23 cellular contexts compared by ENCODE assay signal in genomic region chr10:126584836-126585235, GRCh38.
"Had no signal": no experiment of that assay in that cellular context is flagged by ENCODE, and none has a peak within 500 bp of the region (broad histone marks: within the 10 kb centered on the region; RNA-seq: fewer than 3 reads in every experiment).

No MANE protein-coding gene starts in this region.

- H3K4me3 Mint-ChIP-seq: activated CD8-positive, alpha-beta T cell treated with anti-CD3 and anti-CD28 coated beads, Interleukin-2, amount 10 ng/mL, durations not matched to agents 7 days and 5 days; activated naive CD8-positive, alpha-beta T cell treated with anti-CD3 and anti-CD28 coated beads, Interleukin-2, amount 10 ng/mL, durations not matched to agents 7 days and 5 days had no signal

- H3K27ac ChIP-seq: adrenal gland, Peyer's patch, RWPE1, SJCRH30, WERI-Rb-1 had no signal

- H3K27ac Mint-ChIP-seq: activated CD8-positive, alpha-beta T cell treated with anti-CD3 and anti-CD28 coated beads, Interleukin-2, amount 10 ng/mL, durations not matched to agents 7 days and 5 days; activated naive CD8-positive, alpha-beta T cell treated with anti-CD3 and anti-CD28 coated beads, Interleukin-2, amount 10 ng/mL, durations not matched to agents 7 days and 5 days had no signal

- H3K4me1 Mint-ChIP-seq: activated naive CD8-positive, alpha-beta T cell treated with anti-CD3 and anti-CD28 coated beads, Interleukin-2, amount 10 ng/mL, durations not matched to agents 7 days and 5 days had no signal

- H3K4me2 ChIP-seq: SK-N-SH had no signal

- H3K36me3 Mint-ChIP-seq: activated naive CD8-positive, alpha-beta T cell treated with anti-CD3 and anti-CD28 coated beads, Interleukin-2, amount 10 ng/mL, durations not matched to agents 7 days and 5 days had no signal

- H3K4me3 ChIP-seq: adrenal gland, Peyer's patch, SJCRH30 had no signal

- H3K9me3 ChIP-seq: adrenal gland, Peyer's patch, SJCRH30, SK-N-SH had no signal

- H3K9me3 Mint-ChIP-seq: activated naive CD8-positive, alpha-beta T cell treated with anti-CD3 and anti-CD28 coated beads, Interleukin-2, amount 10 ng/mL, durations not matched to agents 7 days and 5 days had no signal

- H3K4me1 ChIP-seq: adrenal gland, Peyer's patch had no signal

- DNase-seq: activated CD4-positive, alpha-beta T cell treated with anti-CD3 and anti-CD28 coated beads for 4 hours; activated CD8-positive, alpha-beta memory T cell treated with anti-CD3 and anti-CD28 coated beads, Interleukin-2, amount 50 U/mL, for 48 hours; activated CD8-positive, alpha-beta T cell treated with anti-CD3 and anti-CD28 coated beads, Interleukin-2, amount 10 ng/mL, durations not matched to agents 7 days and 5 days; activated naive CD4-positive, alpha-beta T cell treated with anti-CD3 and anti-CD28 coated beads, Interleukin-2, amount 50 U/mL, for 16 hours; activated naive CD8-positive, alpha-beta T cell treated with anti-CD3 and anti-CD28 coated beads, Interleukin-2, amount 10 ng/mL, durations not matched to agents 7 days and 5 days; activated T-cell treated with anti-CD3 and anti-CD28 coated beads, Interleukin-2, amount 50 U/mL, for 1 hour; adrenal gland; anterior cingulate cortex; cerebellar nuclear complex; Karpas-422; MM.1S; NCI-H1105 treated with DMSO at 0.1 percent for 48 hours; NCI-H1436 treated with DMSO at 0.1 percent for 48 hours; NCI-H1930; NCI-H345; NCI-H82; Peyer's patch; Right ventricle myocardium superior; SJCRH30; SK-N-SH; T-helper 1 cell; WERI-Rb-1 had no signal

- H3K27me3 Mint-ChIP-seq: activated naive CD8-positive, alpha-beta T cell treated with anti-CD3 and anti-CD28 coated beads, Interleukin-2, amount 10 ng/mL, durations not matched to agents 7 days and 5 days had no signal

- H3K9ac ChIP-seq: SK-N-SH had no signal

- H3K36me3 ChIP-seq: adrenal gland, Peyer's patch, SJCRH30, WERI-Rb-1 had no signal

- H3K27me3 ChIP-seq: adrenal gland, Peyer's patch, SJCRH30 had no signal
